Comparison of ENCODE assay signal across 8 cellular contexts in genomic region chr12:89349814-89350213, GRCh38. TPM values are rescaled to one million over a fixed set of nuclear protein-coding genes. Genes with fewer than 3 reads are reported as not detected.
DNase-seq lines count a peak whose midpoint lies in the region; ATAC-seq, FAIRE-seq and TF ChIP-seq lines count a peak whose summit lies in the region.

No MANE protein-coding gene starts in this region.

- FAIRE-seq in H54 (lab: Jason Lieb, UNC) = no peak

- H2AFZ ChIP-seq in ACC112 (ENCODE audit: low read length, unreplicated experiment) = no peak overlapping the region

- TF ChIP-seq CTCF in fibroblast of mammary gland (conservative IDR thresholded peaks at IDR 0.05; ENCODE audit: control insufficient read depth, insufficient read depth, low read depth, low read length) = no peak
- no peak for TF ChIP-seq CTCF in neutrophil (IDR thresholded peaks at IDR 0.05)

- H3K4me1 Mint-ChIP-seq in T-cell = peaks cover 60 to 79% (median 60%) of the 10 kb centered on the region in 3 donors

- no peak for TF ChIP-seq POLR2A in H54 (IDR thresholded peaks at IDR 0.05; ENCODE audit: low read depth, low read length)

- H3K4me3 ChIP-seq in ACC112 (ENCODE audit: low read depth, low read length) = peak overlapping the region; percentile 93
- peak overlapping the region; percentile 74 for H3K4me3 ChIP-seq in fibroblast of mammary gland (ENCODE audit: control insufficient read depth, low read depth, low read length)
- H3K4me3 ChIP-seq in neutrophil (ENCODE audit: low read depth in 1 of 2, low read length in 1 of 2) = peak overlapping the region; percentile 73 to 90

- H3K9me3 Mint-ChIP-seq in T-cell = no peaks in the 10 kb centered on the region

- CTCF ChIA-PET in T-cell (lab: Charles Lee) = no interaction called here

- peak overlapping the region in 1 of 3 donors; percentile 87 for H3K4me3 Mint-ChIP-seq in T-cell

- H3K36me3 ChIP-seq in ACC112 (ENCODE audit: insufficient read depth, low read length) = peaks cover 27% of the 10 kb centered on the region
- H3K36me3 ChIP-seq in neutrophil = peaks cover 28% of the 10 kb centered on the region

- DNase-seq in H54 (ENCODE audit: insufficient read length, low spot score) (peak; percentile 30), fibroblast of mammary gland (ENCODE audit: low read depth) (peak; percentile 77), T-cell (no peak)

- no peaks in the 10 kb centered on the region for H3K9me3 ChIP-seq in neutrophil

- POLR2A ChIA-PET in T-cell (lab: Charles Lee) = no interaction called here

- ATAC-seq in SK-N-SH treated with all-trans-retinoic acid at 6 μM for 48 hours (peak; percentile 4; the same call in 2 of the 3 replicates), HG03342 (IDR thresholded peaks at IDR 0.05; ENCODE audit: unreplicated experiment) (no peak), HG03520 (IDR thresholded peaks at IDR 0.05; ENCODE audit: unreplicated experiment) (no peak), T-cell (replicated peaks in 1 of 4) (no peak)

- H3K27ac Mint-ChIP-seq in T-cell = no peak overlapping the region

- peaks cover 43% of the 10 kb centered on the region for H3K79me2 ChIP-seq in ACC112 (ENCODE audit: control insufficient read depth, insufficient read depth, low read length, unreplicated experiment)

- H3K4me1 ChIP-seq in ACC112 (ENCODE audit: control insufficient read depth, insufficient read depth, low read length, unreplicated experiment) = peaks cover 31% of the 10 kb centered on the region
- peaks cover 67 to 81% of the 10 kb centered on the region in 2 experiments for H3K4me1 ChIP-seq in neutrophil (ENCODE audit: control insufficient read depth in 1 of 2, insufficient read depth in 1 of 2, low read depth in 1 of 2, low read length in 1 of 2)

- no peaks in the 10 kb centered on the region for H3K27me3 ChIP-seq in ACC112 (ENCODE audit: insufficient read depth, low read length)
- H3K27me3 ChIP-seq in neutrophil = no peaks in the 10 kb centered on the region

- peak overlapping the region; percentile 86 for H3K27ac ChIP-seq in ACC112 (ENCODE audit: low read depth, low read length)
- peak overlapping the region; percentile 97 for H3K27ac ChIP-seq in neutrophil

- no peaks in the 10 kb centered on the region for H3K27me3 Mint-ChIP-seq in T-cell

- no peaks in the 10 kb centered on the region for H3K36me3 Mint-ChIP-seq in T-cell

TF ChIP-seq in SK-N-SH treated with all-trans-retinoic acid at 6 μM for 48 hours, 23 proteins besides CTCF, POLR2A, EP300 and RAD21:
- TF ChIP-seq SNAI2 (CRISPR knock-in tag; IDR thresholded peaks at IDR 0.05) (no peak), ZNF8 (CRISPR knock-in tag; IDR thresholded peaks at IDR 0.05) (no peak), ZFP3 (CRISPR knock-in tag; IDR thresholded peaks at IDR 0.05) (no peak), ISL1 (CRISPR knock-in tag; IDR thresholded peaks at IDR 0.05) (peak; percentile 34; the same call in 1 of the 2 replicates), ZNF565 (CRISPR knock-in tag; conservative IDR thresholded peaks at IDR 0.05; ENCODE audit: low read depth) (no peak)
- TF ChIP-seq, protein P1, sequence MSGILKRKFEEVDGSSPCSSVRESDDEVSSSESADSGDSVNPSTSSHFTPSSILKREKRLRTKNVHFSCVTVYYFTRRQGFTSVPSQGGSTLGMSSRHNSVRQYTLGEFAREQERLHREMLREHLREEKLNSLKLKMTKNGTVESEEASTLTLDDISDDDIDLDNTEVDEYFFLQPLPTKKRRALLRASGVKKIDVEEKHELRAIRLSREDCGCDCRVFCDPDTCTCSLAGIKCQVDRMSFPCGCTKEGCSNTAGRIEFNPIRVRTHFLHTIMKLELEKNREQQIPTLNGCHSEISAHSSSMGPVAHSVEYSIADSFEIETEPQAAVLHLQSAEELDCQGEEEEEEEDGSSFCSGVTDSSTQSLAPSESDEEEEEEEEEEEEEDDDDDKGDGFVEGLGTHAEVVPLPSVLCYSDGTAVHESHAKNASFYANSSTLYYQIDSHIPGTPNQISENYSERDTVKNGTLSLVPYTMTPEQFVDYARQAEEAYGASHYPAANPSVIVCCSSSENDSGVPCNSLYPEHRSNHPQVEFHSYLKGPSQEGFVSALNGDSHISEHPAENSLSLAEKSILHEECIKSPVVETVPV (CRISPR knock-in tag; IDR thresholded peaks at IDR 0.05) = no peak

RNA-seq across cellular contexts. Expression of gene DUSP6, which starts 2.5 kb away (rescaled TPM):
- total RNA-seq in T-cell = 10 to 100 TPM in 1 of 5 donors, 1 to 10 TPM in 4; 2.7 to 13.7 (median 3.1) TPM

Comparison
In these comparisons a context has a peak if more than half of its experiments do, and no peak if none do; other contexts are left out.
1. DNase-seq: peak in H54 (single experiment) and fibroblast of mammary gland (single experiment); none in T-cell (0 of 34).
2. Peak in every context shown above with its lines, with median percentiles within 50 percentile points of each other: H3K4me3 ChIP-seq.